Comparison of ENCODE assay signal across 8 cellular contexts in genomic region chr12:9449657-9450126, GRCh38.
DNase-seq lines count a peak whose midpoint lies in the region; ATAC-seq and TF ChIP-seq lines count a peak whose summit lies in the region.
"Not testable (repeated sequence)": the region's sequence is repeated elsewhere in the genome, so short reads cannot be mapped to it uniquely, and the experiment has no call there.

No MANE protein-coding gene starts in this region.

- H3K4me1 ChIP-seq in CD4-positive, CD25-positive, alpha-beta regulatory T cell (ENCODE audit: control insufficient read depth, insufficient read depth, low read length, poor library complexity, severe bottlenecking); GM23338 (ENCODE audit: insufficient read depth); trophoblast cell (ENCODE audit: control insufficient read depth in 1 of 2, insufficient read depth in 2 of 2, low read length in 2 of 2): not testable (repeated sequence)

- not testable (repeated sequence) for H3K79me2 ChIP-seq in GM23338 (replicated peaks; ENCODE audit: insufficient read depth); trophoblast cell (ENCODE audit: control insufficient read depth, insufficient read depth, low read length, poor library complexity)

- not testable (repeated sequence) for H2BK5ac ChIP-seq in trophoblast cell (ENCODE audit: low read depth, low read length, poor library complexity)

- H4K8ac ChIP-seq in trophoblast cell (ENCODE audit: low read depth, low read length): peak overlapping the region; percentile 28

- H4K20me1 ChIP-seq in GM23338 (replicated peaks; ENCODE audit: insufficient read depth): not testable (repeated sequence)

- not testable (repeated sequence) for H3K4ac ChIP-seq in trophoblast cell (ENCODE audit: low read depth, low read length)

- H4K91ac ChIP-seq in trophoblast cell (ENCODE audit: low read depth, low read length): not testable (repeated sequence)

- peak overlapping the region; percentile 54 for H4K12ac ChIP-seq in trophoblast cell (ENCODE audit: low read depth, low read length)

- DNase-seq in CD4-positive, CD25-positive, alpha-beta regulatory T cell: peak; percentile 5 to 34 (median 29)
- DNase-seq in GM23338 (ENCODE audit: low spot score) (peak; percentile 4), M059J (ENCODE audit: low read depth) (peak; percentile 6), RKO (ENCODE audit: low spot score) (peak; percentile 20)
- DNase-seq in activated CD4-positive, alpha-beta T cell treated with anti-CD3 and anti-CD28 coated beads, Interleukin-2, amount 10 ng/mL, durations not matched to agents 7 days and 5 days: peak; percentile 46
- DNase-seq in activated naive CD8-positive, alpha-beta T cell treated with anti-CD3 and anti-CD28 coated beads, Interleukin-2, amount 50 U/mL, for 24 hours: peak; percentile 4
- DNase-seq in glutamatergic neuron, trophoblast cell: not testable (repeated sequence)

- H3K27ac ChIP-seq in CD4-positive, CD25-positive, alpha-beta regulatory T cell (ENCODE audit: insufficient read depth, low read length, poor library complexity, severe bottlenecking); GM23338 (ENCODE audit: low read depth); trophoblast cell (ENCODE audit: low read depth, low read length): not testable (repeated sequence)

- H3K27me3 Mint-ChIP-seq in CD4-positive, CD25-positive, alpha-beta regulatory T cell; activated CD4-positive, alpha-beta T cell treated with anti-CD3 and anti-CD28 coated beads, Interleukin-2, amount 10 ng/mL, durations not matched to agents 7 days and 5 days; activated naive CD8-positive, alpha-beta T cell treated with anti-CD3 and anti-CD28 coated beads, Interleukin-2, amount 50 U/mL, for 24 hours; glutamatergic neuron (ENCODE audit: unreplicated experiment): not testable (repeated sequence)
- H3K27me3 Mint-ChIP-seq in GM23338 (ENCODE audit: insufficient read depth, low read depth, poor library complexity): peaks cover 18% of the 10 kb centered on the region

- H3K9me3 ChIP-seq in CD4-positive, CD25-positive, alpha-beta regulatory T cell (ENCODE audit: control insufficient read depth in 2 of 2, low read length in 2 of 2); trophoblast cell (ENCODE audit: insufficient read depth, low read depth, low read length): not testable (repeated sequence)

- not testable (repeated sequence) for H2AK5ac ChIP-seq in trophoblast cell (ENCODE audit: low read length)

- H3K9me2 ChIP-seq in GM23338 (ENCODE audit: insufficient read depth): not testable (repeated sequence)

- H3K27ac Mint-ChIP-seq in CD4-positive, CD25-positive, alpha-beta regulatory T cell: peak overlapping the region in 1 of 3 donors; percentile 96
- not testable (repeated sequence) for H3K27ac Mint-ChIP-seq in GM23338; glutamatergic neuron (ENCODE audit: unreplicated experiment)
- H3K27ac Mint-ChIP-seq in activated CD4-positive, alpha-beta T cell treated with anti-CD3 and anti-CD28 coated beads, Interleukin-2, amount 10 ng/mL, durations not matched to agents 7 days and 5 days: peak overlapping the region; percentile 93
- H3K27ac Mint-ChIP-seq in activated naive CD8-positive, alpha-beta T cell treated with anti-CD3 and anti-CD28 coated beads, Interleukin-2, amount 50 U/mL, for 24 hours: peak overlapping the region; percentile 38

- not testable (repeated sequence) for ATAC-seq in CD4-positive, CD25-positive, alpha-beta regulatory T cell (ENCODE audit: low read depth in 2 of 2); GM23338; activated naive CD8-positive, alpha-beta T cell treated with anti-CD3 and anti-CD28 coated beads, Interleukin-2, amount 50 U/mL, for 24 hours

- H3K36me3 Mint-ChIP-seq in CD4-positive, CD25-positive, alpha-beta regulatory T cell; GM23338 (ENCODE audit: low read depth); activated naive CD8-positive, alpha-beta T cell treated with anti-CD3 and anti-CD28 coated beads, Interleukin-2, amount 50 U/mL, for 24 hours (ENCODE audit: low read depth); glutamatergic neuron (ENCODE audit: unreplicated experiment): not testable (repeated sequence)
- H3K36me3 Mint-ChIP-seq in activated CD4-positive, alpha-beta T cell treated with anti-CD3 and anti-CD28 coated beads, Interleukin-2, amount 10 ng/mL, durations not matched to agents 7 days and 5 days (ENCODE audit: low read depth): peaks cover 12% of the 10 kb centered on the region

- H3K9me3 Mint-ChIP-seq in CD4-positive, CD25-positive, alpha-beta regulatory T cell; activated CD4-positive, alpha-beta T cell treated with anti-CD3 and anti-CD28 coated beads, Interleukin-2, amount 10 ng/mL, durations not matched to agents 7 days and 5 days; activated naive CD8-positive, alpha-beta T cell treated with anti-CD3 and anti-CD28 coated beads, Interleukin-2, amount 50 U/mL, for 24 hours; glutamatergic neuron (ENCODE audit: unreplicated experiment): not testable (repeated sequence)
- H3K9me3 Mint-ChIP-seq in GM23338: peaks cover 15% of the 10 kb centered on the region

- H2BK12ac ChIP-seq in trophoblast cell (ENCODE audit: low read length): not testable (repeated sequence)

- H3K79me1 ChIP-seq in trophoblast cell (ENCODE audit: low read length): not testable (repeated sequence)

- H3K4me3 ChIP-seq in CD4-positive, CD25-positive, alpha-beta regulatory T cell (ENCODE audit: low read depth, low read length): peak overlapping the region; percentile 80
- H3K4me3 ChIP-seq in GM23338; trophoblast cell (ENCODE audit: low read depth, low read length): not testable (repeated sequence)

- POLR2A ChIA-PET in activated CD4-positive, alpha-beta T cell treated with anti-CD3 and anti-CD28 coated beads, Interleukin-2, amount 10 ng/mL, durations not matched to agents 7 days and 5 days (lab: Charles Lee): interaction anchor here (0.9 kb wide), 1 partner anchor 221 kb away, joined by 8 read pairs; no protein-coding TSS in a partner anchor

- TF ChIP-seq CTCF in GM23338 (conservative IDR thresholded peaks at IDR 0.05; ENCODE audit: low read depth in 2 of 2); glutamatergic neuron (IDR thresholded peaks at IDR 0.05; ENCODE audit: partially characterized antibody, unreplicated experiment): not testable (repeated sequence)

- H3K18ac ChIP-seq in trophoblast cell (ENCODE audit: low read length): not testable (repeated sequence)

- H3K4me1 Mint-ChIP-seq in CD4-positive, CD25-positive, alpha-beta regulatory T cell: peaks cover 0 to 33% (median 17%) of the 10 kb centered on the region in 4 donors
- peaks cover 12% of the 10 kb centered on the region for H3K4me1 Mint-ChIP-seq in GM23338
- peaks cover 26% of the 10 kb centered on the region for H3K4me1 Mint-ChIP-seq in activated CD4-positive, alpha-beta T cell treated with anti-CD3 and anti-CD28 coated beads, Interleukin-2, amount 10 ng/mL, durations not matched to agents 7 days and 5 days
- H3K4me1 Mint-ChIP-seq in activated naive CD8-positive, alpha-beta T cell treated with anti-CD3 and anti-CD28 coated beads, Interleukin-2, amount 50 U/mL, for 24 hours: peaks cover 23% of the 10 kb centered on the region
- H3K4me1 Mint-ChIP-seq in glutamatergic neuron (ENCODE audit: low read depth, unreplicated experiment): not testable (repeated sequence)

- not testable (repeated sequence) for H3K27me3 ChIP-seq in CD4-positive, CD25-positive, alpha-beta regulatory T cell (ENCODE audit: control insufficient read depth, insufficient read depth, low read length); GM23338 (ENCODE audit: insufficient read depth); trophoblast cell (ENCODE audit: insufficient read depth, low read length)

- not testable (repeated sequence) for H3K36me3 ChIP-seq in CD4-positive, CD25-positive, alpha-beta regulatory T cell (ENCODE audit: control insufficient read depth, insufficient read depth, low read length); GM23338 (ENCODE audit: insufficient read depth); trophoblast cell (ENCODE audit: control insufficient read depth in 1 of 2, insufficient read depth in 2 of 2, low read length in 2 of 2)

- H3F3A ChIP-seq in GM23338 (replicated peaks; ENCODE audit: low read depth): not testable (repeated sequence)

- H3K4me2 ChIP-seq in GM23338: peak overlapping the region; percentile 89; the same call in 1 of the 2 replicates
- not testable (repeated sequence) for H3K4me2 ChIP-seq in trophoblast cell (ENCODE audit: low read length)

- H3K4me3 Mint-ChIP-seq in CD4-positive, CD25-positive, alpha-beta regulatory T cell: peak overlapping the region; percentile 68 to 99 (median 98)
- peak overlapping the region; percentile 95 for H3K4me3 Mint-ChIP-seq in GM23338
- H3K4me3 Mint-ChIP-seq in activated CD4-positive, alpha-beta T cell treated with anti-CD3 and anti-CD28 coated beads, Interleukin-2, amount 10 ng/mL, durations not matched to agents 7 days and 5 days: peak overlapping the region; percentile 90
- peak overlapping the region; percentile 90 for H3K4me3 Mint-ChIP-seq in activated naive CD8-positive, alpha-beta T cell treated with anti-CD3 and anti-CD28 coated beads, Interleukin-2, amount 50 U/mL, for 24 hours
- H3K4me3 Mint-ChIP-seq in glutamatergic neuron (ENCODE audit: unreplicated experiment): peak overlapping the region; percentile 55

- H2AFZ ChIP-seq in GM23338; trophoblast cell (ENCODE audit: insufficient read depth, low read length, poor library complexity): not testable (repeated sequence)

- not testable (repeated sequence) for H3K14ac ChIP-seq in trophoblast cell (ENCODE audit: low read length)

- CTCF ChIA-PET in activated CD4-positive, alpha-beta T cell treated with anti-CD3 and anti-CD28 coated beads, Interleukin-2, amount 10 ng/mL, durations not matched to agents 7 days and 5 days (lab: Charles Lee): interaction anchor here (0.9 kb wide), 1 partner anchor 119 kb away, joined by 3 read pairs; no protein-coding TSS in a partner anchor

- not testable (repeated sequence) for H3K23ac ChIP-seq in trophoblast cell (ENCODE audit: low read length)

- H2BK120ac ChIP-seq in trophoblast cell (ENCODE audit: insufficient read depth, low read length, poor library complexity): not testable (repeated sequence)

- not testable (repeated sequence) for H3K9ac ChIP-seq in trophoblast cell (ENCODE audit: low read length)

- WGBS in trophoblast cell (ENCODE audit: extremely low coverage, insufficient coverage, insufficient read length): no CpG with 5 or more reads among the region's 9 CpGs
